8 cellular contexts compared by ENCODE assay signal in genomic region chr6:3732345-3733141, GRCh38. TPM values are rescaled to one million over a fixed set of nuclear protein-coding genes. Genes with fewer than 3 reads are reported as not detected.
A peak's percentile ranks its signal among the peaks of the same experiment; 100 is the strongest.
DNase-seq lines count a peak whose midpoint lies in the region; ATAC-seq and TF ChIP-seq lines count a peak whose summit lies in the region.

No MANE protein-coding gene starts in this region.

- peaks cover 0 to 93% (median 40%) of the 10 kb centered on the region in 9 donors for H3K36me3 ChIP-seq in heart right ventricle

- no peaks in the 10 kb centered on the region for H3K36me3 Mint-ChIP-seq in activated naive CD8-positive, alpha-beta T cell treated with anti-CD3 and anti-CD28 coated beads, Interleukin-2, amount 10 ng/mL, durations not matched to agents 7 days and 5 days

- peaks cover 5% of the 10 kb centered on the region for H3K4me1 Mint-ChIP-seq in activated naive CD8-positive, alpha-beta T cell treated with anti-CD3 and anti-CD28 coated beads, Interleukin-2, amount 10 ng/mL, durations not matched to agents 7 days and 5 days

- no peaks in the 10 kb centered on the region for H3K27me3 ChIP-seq in heart right ventricle

- POLR2A ChIA-PET in activated naive CD8-positive, alpha-beta T cell treated with anti-CD3 and anti-CD28 coated beads, Interleukin-2, amount 10 ng/mL, durations not matched to agents 7 days and 5 days (lab: Charles Lee) = interaction anchor here (1.1 kb wide), 1 partner anchor 473 kb away, joined by 3 read pairs; no protein-coding TSS in a partner anchor

- H3K9me3 Mint-ChIP-seq in activated naive CD8-positive, alpha-beta T cell treated with anti-CD3 and anti-CD28 coated beads, Interleukin-2, amount 10 ng/mL, durations not matched to agents 7 days and 5 days = no peaks in the 10 kb centered on the region

- DNase-seq in NCI-H1092 (lab: John Stamatoyannopoulos, UW) (peak; percentile 22), SW 1271 (lab: John Stamatoyannopoulos, UW) (peak; percentile 20 to 79), heart right ventricle (peak; percentile 67 to 72), renal cortical epithelial cell (ENCODE audit: low read depth) (peak; percentile 27)
- DNase-seq in activated naive CD8-positive, alpha-beta T cell treated with anti-CD3 and anti-CD28 coated beads, Interleukin-2, amount 10 ng/mL, durations not matched to agents 7 days and 5 days = peak; percentile 73

- H3K27ac ChIP-seq in heart right ventricle = peak overlapping the region in 1 of 10 donors; percentile 6

- H3K4me3 Mint-ChIP-seq in activated naive CD8-positive, alpha-beta T cell treated with anti-CD3 and anti-CD28 coated beads, Interleukin-2, amount 10 ng/mL, durations not matched to agents 7 days and 5 days = no peak overlapping the region

- H3K4me1 ChIP-seq in heart right ventricle = peaks cover 0 to 33% (median 13%) of the 10 kb centered on the region in 9 donors

- H3K27ac Mint-ChIP-seq in activated naive CD8-positive, alpha-beta T cell treated with anti-CD3 and anti-CD28 coated beads, Interleukin-2, amount 10 ng/mL, durations not matched to agents 7 days and 5 days = no peak overlapping the region

- no peak overlapping the region for H3K4me3 ChIP-seq in heart right ventricle

- intact Hi-C loops in heart right ventricle (cut with DNase I) = loop anchor here (1.0 to 10.0 kb wide), 15 partner anchors 278 to 608 kb away; partner anchors contain the start of gene SLC22A23 (in 3 of the 10)

- H3K9me3 ChIP-seq in heart right ventricle = peaks cover 0 to 8% (median 0%) of the 10 kb centered on the region in 11 donors

- peaks cover 5% of the 10 kb centered on the region for H3K27me3 Mint-ChIP-seq in activated naive CD8-positive, alpha-beta T cell treated with anti-CD3 and anti-CD28 coated beads, Interleukin-2, amount 10 ng/mL, durations not matched to agents 7 days and 5 days

- WGBS in heart right ventricle, 2 donors = 27% methylated on average over 16 of the region's 16 CpGs

- peak; percentile 78 for ATAC-seq in activated naive CD8-positive, alpha-beta T cell treated with anti-CD3 and anti-CD28 coated beads, Interleukin-2, amount 10 ng/mL, durations not matched to agents 7 days and 5 days (ENCODE audit: low read depth)
- ATAC-seq in heart right ventricle (peak; percentile 65 to 84 (median 73)), HG02852 (IDR thresholded peaks at IDR 0.05; ENCODE audit: unreplicated experiment) (no peak), HG03095 (IDR thresholded peaks at IDR 0.05; ENCODE audit: unreplicated experiment) (no peak)

- TF ChIP-seq CTCF in GM12873 (IDR thresholded peaks at IDR 0.05; ENCODE audit: insufficient read depth, low read depth, low read length, missing control alignments) = peak; percentile 94
- peak; percentile 76 to 94 (median 87) for TF ChIP-seq CTCF in heart right ventricle (IDR thresholded peaks at IDR 0.05)

RNA-seq across cellular contexts. Expression of gene PXDC1, which starts 19.0 kb away (rescaled TPM):
- under 1 TPM; 0.31 to 0.33 TPM for total RNA-seq in activated naive CD8-positive, alpha-beta T cell treated with anti-CD3 and anti-CD28 coated beads, Interleukin-2, amount 10 ng/mL, durations not matched to agents 7 days and 5 days
- 10 to 100 TPM; 11.3 to 39.5 (median 21.7) TPM for total RNA-seq in heart right ventricle
- polyA plus RNA-seq in heart right ventricle = 10 to 100 TPM; 17.5 to 69.9 TPM
- total RNA-seq in renal cortical epithelial cell = 29.0 and 62.0 TPM in 2 replicates

Comparison
In these comparisons a context has a peak if more than half of its experiments do, and no peak if none do; other contexts are left out.
1. DNase-seq: peak in every context shown above with its lines; median percentile 73 in activated naive CD8-positive, alpha-beta T cell treated with anti-CD3 and anti-CD28 coated beads, Interleukin-2, amount 10 ng/mL, durations not matched to agents 7 days and 5 days; 70 in heart right ventricle; 50 in SW 1271; 27 in renal cortical epithelial cell; 22 in NCI-H1092.
2. ATAC-seq: peak in activated naive CD8-positive, alpha-beta T cell treated with anti-CD3 and anti-CD28 coated beads, Interleukin-2, amount 10 ng/mL, durations not matched to agents 7 days and 5 days (single experiment) and heart right ventricle (8 of 8); none in HG02852 (single experiment) and HG03095 (single experiment).
3. RNA of gene PXDC1, which starts 19.0 kb away (total RNA-seq): 29.0 to 62.0 TPM in renal cortical epithelial cell and 11.3 to 39.5 TPM in heart right ventricle; 0.31 to 0.33 TPM in activated naive CD8-positive, alpha-beta T cell treated with anti-CD3 and anti-CD28 coated beads, Interleukin-2, amount 10 ng/mL, durations not matched to agents 7 days and 5 days; every median in the first group is over 4 times any median in the second.